In the genomic region with DNA sequence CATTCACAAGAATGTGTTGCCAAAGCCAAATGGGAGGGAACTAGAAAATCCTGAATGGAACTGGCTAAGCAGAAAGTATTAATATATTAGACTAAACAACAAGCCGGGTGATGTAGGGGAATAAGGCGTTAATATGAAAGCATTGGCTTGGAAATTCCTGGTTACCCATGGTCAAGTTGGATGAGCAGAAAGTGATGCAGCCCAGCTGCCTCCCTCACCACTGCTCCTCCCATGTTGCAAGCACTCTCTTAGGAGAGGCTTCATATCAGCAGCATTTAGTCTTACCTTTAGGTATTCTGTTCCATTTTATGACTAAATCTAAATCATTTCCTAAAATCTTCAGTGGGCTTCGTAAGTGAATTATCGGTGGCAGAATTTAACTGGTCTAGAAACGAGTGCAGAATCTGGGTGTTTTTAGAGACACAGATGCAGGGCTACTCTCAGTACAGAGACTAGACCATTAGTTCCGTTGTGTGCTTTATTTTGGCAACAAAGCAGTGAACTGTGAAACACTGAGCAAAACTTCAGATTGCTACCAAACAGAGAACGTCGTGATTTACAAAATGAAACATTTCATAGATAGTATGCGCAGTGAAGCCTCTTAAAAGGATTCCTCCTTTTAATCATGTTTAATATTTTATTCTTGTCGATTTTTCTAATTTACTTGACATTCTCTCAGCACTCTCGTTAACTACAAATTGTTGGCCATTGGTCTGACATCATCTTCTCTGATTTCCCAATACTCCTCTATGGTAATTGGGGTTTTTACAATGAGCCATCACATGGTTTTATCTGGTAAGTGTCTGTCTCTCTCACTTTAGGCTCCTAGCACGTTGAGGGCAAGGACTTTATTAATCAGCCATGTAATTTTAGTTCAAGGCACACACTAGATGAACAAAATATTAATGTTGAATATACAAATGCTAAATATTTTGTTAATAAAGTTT, we compare ENCODE assay signal across 1 cellular context.
TF ChIP-seq lines count a peak whose summit lies in the region.

No MANE protein-coding gene starts in this region.

TF ChIP-seq in H1, 55 proteins besides CTCF, POLR2A, EP300 and RAD21:
- TF ChIP-seq RFX5 (IDR thresholded peaks at IDR 0.05; ENCODE audit: borderline replicate concordance, low read depth, low read length) = no peak
- TF ChIP-seq CEBPB (IDR thresholded peaks at IDR 0.05; ENCODE audit: low read depth, low read length) = 0 out of 2 replicates have a peak, but pooled peaks have one; percentile 3
